ENCODE assay signal across 8 cellular contexts in the genomic region with DNA sequence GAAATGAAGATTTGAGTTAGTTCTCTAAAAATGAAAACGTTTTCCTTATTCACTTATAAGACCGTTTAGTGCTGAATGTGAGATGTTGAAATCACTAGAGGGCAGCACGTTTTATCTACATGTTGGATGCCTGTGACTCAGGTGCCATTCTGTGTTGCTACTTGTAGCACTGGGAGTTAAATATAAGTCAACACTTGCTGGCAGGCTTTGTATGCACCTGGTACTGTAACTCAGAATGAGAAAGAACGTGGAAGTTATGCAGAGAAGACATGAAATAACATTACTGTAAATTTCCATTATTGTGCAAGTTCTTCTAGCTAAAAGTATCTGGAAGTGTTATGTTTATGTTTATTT. TPM values are rescaled to one million over a fixed set of nuclear protein-coding genes. Genes with fewer than 3 reads are reported as not detected.
DNase-seq lines count a peak whose midpoint lies in the region; FAIRE-seq and TF ChIP-seq lines count a peak whose summit lies in the region.

No MANE protein-coding gene starts in this region.

- H3K27me3 Mint-ChIP-seq in Calu3 (ENCODE audit: unreplicated experiment), result no peaks in the 10 kb centered on the region

- TF ChIP-seq CTCF in Calu3 (IDR thresholded peaks at IDR 0.05; ENCODE audit: unreplicated experiment), result no peak
- TF ChIP-seq CTCF in GM20000 (IDR thresholded peaks at IDR 0.05; ENCODE audit: extremely low read depth, missing control alignments), result no peak
- peak; percentile 72 for TF ChIP-seq CTCF in VCaP (conservative IDR thresholded peaks at IDR 0.05)

- CTCF ChIA-PET in Calu3 (lab: Charles Lee), result interaction anchor here (1.0 kb wide), 1 partner anchor 63 kb away, joined by 9 read pairs; a partner anchor contains a TSS

- peak; percentile 20 for DNase-seq in Calu3
- peak; percentile 16 for DNase-seq in GM20000 (ENCODE audit: low spot score)
- peak; percentile 85 for DNase-seq in NAMALWA (ENCODE audit: low spot score)
- peak; percentile 2 for DNase-seq in iPS DF 4.7 (ENCODE audit: extremely low read depth, low spot score)
- DNase-seq in urothelium cell line (ENCODE audit: low spot score), result peak; percentile 23
- no peak for DNase-seq in GM19240 (ENCODE audit: insufficient read length, low spot score)
- DNase-seq in effector CD8-positive, alpha-beta T cell (lab: John Stamatoyannopoulos, UW), result no peak

- no TSS peak for BruUV-seq in Calu3 (replicated peaks; lab: Mats Ljungman, UMichigan)

- H3K27ac ChIP-seq in VCaP, result no peak overlapping the region

- intact Hi-C loops in Calu3 (cut with micrococcal nuclease; ENCODE audit: unreplicated experiment), result loop anchor here (1.0 to 2.0 kb wide), 2 partner anchors 75 to 289 kb away; no protein-coding TSS in a partner anchor

- no peak overlapping the region for H3K4me3 Mint-ChIP-seq in Calu3 (ENCODE audit: low read depth, unreplicated experiment)

- no peak for FAIRE-seq in urothelium cell line (lab: Jason Lieb, UNC)

- no peaks in the 10 kb centered on the region for H3K36me3 Mint-ChIP-seq in Calu3 (ENCODE audit: insufficient read depth, unreplicated experiment)

- H3K9me3 Mint-ChIP-seq in Calu3 (ENCODE audit: low read depth, unreplicated experiment), result no peaks in the 10 kb centered on the region

- no peak overlapping the region for H3K27ac Mint-ChIP-seq in Calu3 (ENCODE audit: unreplicated experiment)

- H3K4me1 Mint-ChIP-seq in Calu3 (ENCODE audit: low read depth, unreplicated experiment), result peaks cover 5% of the 10 kb centered on the region

RNA-seq across cellular contexts. Expression of a gene that starts 45.9 kb away (rescaled TPM):
- total RNA-seq in Calu3 (2022), result 18.8 and 19.1 TPM in 2 replicates

Comparison
In these comparisons a context has a peak if more than half of its experiments do, and no peak if none do; other contexts are left out.
1. DNase-seq: peak in Calu3 (single experiment), GM20000 (single experiment), NAMALWA (single experiment), iPS DF 4.7 (single experiment) and urothelium cell line (single experiment); none in GM19240 (single experiment) and effector CD8-positive, alpha-beta T cell (single experiment).